ENCODE assay signal across 1 cellular context in the genomic region with DNA sequence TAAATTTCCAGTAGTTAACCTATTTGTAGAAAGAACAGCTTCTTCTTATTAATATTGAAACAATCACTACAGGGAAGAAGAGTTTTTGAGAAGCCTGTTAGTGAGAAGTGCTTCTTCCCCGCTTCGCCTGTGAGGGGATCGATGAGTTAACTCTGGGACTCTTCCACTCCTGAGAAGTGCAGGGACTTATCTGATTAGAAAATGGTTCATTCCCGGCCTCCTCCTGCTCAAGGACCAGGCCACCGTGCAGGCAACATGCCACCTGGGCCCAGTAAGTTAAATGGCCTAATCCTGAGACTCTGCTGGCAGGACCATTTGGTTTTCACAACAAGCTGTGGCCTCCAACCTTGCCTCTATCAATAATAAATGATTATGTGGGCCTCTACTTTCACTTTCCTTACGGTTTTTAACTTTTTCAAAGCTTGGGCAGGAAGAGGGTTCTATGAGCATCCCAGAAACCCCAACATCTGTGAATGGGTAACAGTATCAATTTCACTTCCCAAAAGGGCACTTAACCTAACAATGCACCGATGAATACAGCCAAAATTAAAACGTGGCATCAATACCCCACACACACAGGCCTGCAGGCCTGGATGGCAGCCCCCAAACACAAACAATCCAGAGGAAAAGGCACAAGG.
TF ChIP-seq lines count a peak whose summit lies in the region.

No MANE protein-coding gene starts in this region.

TF ChIP-seq in HEK293, 187 proteins besides CTCF, POLR2A, EP300 and RAD21 (continued from another document):
- TF ChIP-seq, protein P1, sequence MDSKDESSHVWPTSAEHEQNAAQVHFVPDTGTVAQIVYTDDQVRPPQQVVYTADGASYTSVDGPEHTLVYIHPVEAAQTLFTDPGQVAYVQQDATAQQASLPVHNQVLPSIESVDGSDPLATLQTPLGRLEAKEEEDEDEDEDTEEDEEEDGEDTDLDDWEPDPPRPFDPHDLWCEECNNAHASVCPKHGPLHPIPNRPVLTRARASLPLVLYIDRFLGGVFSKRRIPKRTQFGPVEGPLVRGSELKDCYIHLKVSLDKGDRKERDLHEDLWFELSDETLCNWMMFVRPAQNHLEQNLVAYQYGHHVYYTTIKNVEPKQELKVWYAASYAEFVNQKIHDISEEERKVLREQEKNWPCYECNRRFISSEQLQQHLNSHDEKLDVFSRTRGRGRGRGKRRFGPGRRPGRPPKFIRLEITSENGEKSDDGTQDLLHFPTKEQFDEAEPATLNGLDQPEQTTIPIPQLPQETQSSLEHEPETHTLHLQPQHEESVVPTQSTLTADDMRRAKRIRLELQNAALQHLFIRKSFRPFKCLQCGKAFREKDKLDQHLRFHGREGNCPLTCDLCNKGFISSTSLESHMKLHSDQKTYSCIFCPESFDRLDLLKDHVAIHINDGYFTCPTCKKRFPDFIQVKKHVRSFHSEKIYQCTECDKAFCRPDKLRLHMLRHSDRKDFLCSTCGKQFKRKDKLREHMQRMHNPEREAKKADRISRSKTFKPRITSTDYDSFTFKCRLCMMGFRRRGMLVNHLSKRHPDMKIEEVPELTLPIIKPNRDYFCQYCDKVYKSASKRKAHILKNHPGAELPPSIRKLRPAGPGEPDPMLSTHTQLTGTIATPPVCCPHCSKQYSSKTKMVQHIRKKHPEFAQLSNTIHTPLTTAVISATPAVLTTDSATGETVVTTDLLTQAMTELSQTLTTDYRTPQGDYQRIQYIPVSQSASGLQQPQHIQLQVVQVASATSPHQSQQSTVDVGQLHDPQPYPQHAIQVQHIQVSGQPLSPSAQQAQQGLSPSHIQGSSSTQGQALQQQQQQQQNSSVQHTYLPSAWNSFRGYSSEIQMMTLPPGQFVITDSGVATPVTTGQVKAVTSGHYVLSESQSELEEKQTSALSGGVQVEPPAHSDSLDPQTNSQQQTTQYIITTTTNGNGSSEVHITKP (tag by site-specific recombination; IDR thresholded peaks at IDR 0.05): peak; percentile 97
- TF ChIP-seq ZBTB21 (tag by site-specific recombination; IDR thresholded peaks at IDR 0.05) (no peak), ZNF184 (tag by site-specific recombination; IDR thresholded peaks at IDR 0.05) (no peak), ZNF157 (tag by site-specific recombination; IDR thresholded peaks at IDR 0.05) (no peak), ZBTB17 (tag by site-specific recombination; IDR thresholded peaks at IDR 0.05) (no peak), ZNF221 (tag by site-specific recombination; IDR thresholded peaks at IDR 0.05; ENCODE audit: borderline replicate concordance) (no peak), KLF9 (tag by site-specific recombination; IDR thresholded peaks at IDR 0.05; ENCODE audit: low read depth) (no peak), ZNF510 (tag by site-specific recombination; IDR thresholded peaks at IDR 0.05; ENCODE audit: insufficient replicate concordance) (peak; percentile 73)
- TF ChIP-seq, protein P2, sequence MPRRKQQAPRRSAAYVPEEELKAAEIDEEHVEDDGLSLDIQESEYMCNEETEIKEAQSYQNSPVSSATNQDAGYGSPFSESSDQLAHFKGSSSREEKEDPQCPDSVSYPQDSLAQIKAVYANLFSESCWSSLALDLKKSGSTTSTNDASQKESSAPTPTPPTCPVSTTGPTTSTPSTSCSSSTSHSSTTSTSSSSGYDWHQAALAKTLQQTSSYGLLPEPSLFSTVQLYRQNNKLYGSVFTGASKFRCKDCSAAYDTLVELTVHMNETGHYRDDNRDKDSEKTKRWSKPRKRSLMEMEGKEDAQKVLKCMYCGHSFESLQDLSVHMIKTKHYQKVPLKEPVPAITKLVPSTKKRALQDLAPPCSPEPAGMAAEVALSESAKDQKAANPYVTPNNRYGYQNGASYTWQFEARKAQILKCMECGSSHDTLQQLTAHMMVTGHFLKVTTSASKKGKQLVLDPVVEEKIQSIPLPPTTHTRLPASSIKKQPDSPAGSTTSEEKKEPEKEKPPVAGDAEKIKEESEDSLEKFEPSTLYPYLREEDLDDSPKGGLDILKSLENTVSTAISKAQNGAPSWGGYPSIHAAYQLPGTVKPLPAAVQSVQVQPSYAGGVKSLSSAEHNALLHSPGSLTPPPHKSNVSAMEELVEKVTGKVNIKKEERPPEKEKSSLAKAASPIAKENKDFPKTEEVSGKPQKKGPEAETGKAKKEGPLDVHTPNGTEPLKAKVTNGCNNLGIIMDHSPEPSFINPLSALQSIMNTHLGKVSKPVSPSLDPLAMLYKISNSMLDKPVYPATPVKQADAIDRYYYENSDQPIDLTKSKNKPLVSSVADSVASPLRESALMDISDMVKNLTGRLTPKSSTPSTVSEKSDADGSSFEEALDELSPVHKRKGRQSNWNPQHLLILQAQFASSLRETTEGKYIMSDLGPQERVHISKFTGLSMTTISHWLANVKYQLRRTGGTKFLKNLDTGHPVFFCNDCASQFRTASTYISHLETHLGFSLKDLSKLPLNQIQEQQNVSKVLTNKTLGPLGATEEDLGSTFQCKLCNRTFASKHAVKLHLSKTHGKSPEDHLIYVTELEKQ (tag by site-specific recombination; IDR thresholded peaks at IDR 0.05; ENCODE audit: borderline replicate concordance): no peak
- TF ChIP-seq, protein P3, sequence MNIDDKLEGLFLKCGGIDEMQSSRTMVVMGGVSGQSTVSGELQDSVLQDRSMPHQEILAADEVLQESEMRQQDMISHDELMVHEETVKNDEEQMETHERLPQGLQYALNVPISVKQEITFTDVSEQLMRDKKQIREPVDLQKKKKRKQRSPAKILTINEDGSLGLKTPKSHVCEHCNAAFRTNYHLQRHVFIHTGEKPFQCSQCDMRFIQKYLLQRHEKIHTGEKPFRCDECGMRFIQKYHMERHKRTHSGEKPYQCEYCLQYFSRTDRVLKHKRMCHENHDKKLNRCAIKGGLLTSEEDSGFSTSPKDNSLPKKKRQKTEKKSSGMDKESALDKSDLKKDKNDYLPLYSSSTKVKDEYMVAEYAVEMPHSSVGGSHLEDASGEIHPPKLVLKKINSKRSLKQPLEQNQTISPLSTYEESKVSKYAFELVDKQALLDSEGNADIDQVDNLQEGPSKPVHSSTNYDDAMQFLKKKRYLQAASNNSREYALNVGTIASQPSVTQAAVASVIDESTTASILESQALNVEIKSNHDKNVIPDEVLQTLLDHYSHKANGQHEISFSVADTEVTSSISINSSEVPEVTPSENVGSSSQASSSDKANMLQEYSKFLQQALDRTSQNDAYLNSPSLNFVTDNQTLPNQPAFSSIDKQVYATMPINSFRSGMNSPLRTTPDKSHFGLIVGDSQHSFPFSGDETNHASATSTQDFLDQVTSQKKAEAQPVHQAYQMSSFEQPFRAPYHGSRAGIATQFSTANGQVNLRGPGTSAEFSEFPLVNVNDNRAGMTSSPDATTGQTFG (tag by site-specific recombination; IDR thresholded peaks at IDR 0.05; ENCODE audit: borderline replicate concordance): no peak
